In the genomic region with DNA sequence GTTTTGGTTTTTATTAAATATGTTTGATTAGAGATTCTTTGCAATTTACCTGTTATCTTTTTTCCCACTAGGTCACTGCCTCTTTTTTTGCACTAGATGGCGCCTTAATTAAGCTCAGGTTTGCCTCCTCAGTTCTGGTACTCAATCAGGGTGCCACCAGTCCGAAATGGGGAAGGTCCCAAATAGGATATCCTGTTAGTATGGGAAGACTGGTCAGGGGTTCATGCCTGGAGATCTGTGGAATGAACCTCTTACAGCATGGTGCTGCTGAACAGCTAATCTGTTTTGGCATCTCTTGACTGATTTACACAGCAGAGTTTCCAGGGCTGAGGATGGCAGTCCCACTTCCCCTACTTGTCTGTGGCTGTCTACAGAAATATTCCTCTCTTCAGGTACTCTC, we compare ENCODE assay signal across 8 cellular contexts. TPM values are rescaled to one million over a fixed set of nuclear protein-coding genes. Genes with fewer than 3 reads are reported as not detected.
DNase-seq lines count a peak whose midpoint lies in the region; ATAC-seq, FAIRE-seq and TF ChIP-seq lines count a peak whose summit lies in the region.

No MANE protein-coding gene starts in this region.

- no peaks in the 10 kb centered on the region for H3K9me2 ChIP-seq in Loucy (replicated peaks; ENCODE audit: low read depth, low read length)

- H3K27ac Mint-ChIP-seq in osteocyte (ENCODE audit: unreplicated experiment), result no peak overlapping the region

- no peaks in the 10 kb centered on the region for H3K36me3 Mint-ChIP-seq in osteocyte (ENCODE audit: unreplicated experiment)

- H3K27ac ChIP-seq in cardiac muscle cell, result no peak overlapping the region

- no peak overlapping the region for H3K4me2 ChIP-seq in Loucy (ENCODE audit: low read depth, low read length, poor library complexity, severe bottlenecking)

- H3K36me3 ChIP-seq in cardiac muscle cell, result no peaks in the 10 kb centered on the region
- H3K36me3 ChIP-seq in Loucy (ENCODE audit: insufficient read depth, low read length), result no peaks in the 10 kb centered on the region
- H3K36me3 ChIP-seq in bronchial epithelial cell (ENCODE audit: control insufficient read depth, insufficient read depth, low read length), result no peaks in the 10 kb centered on the region

- H3K4me3 ChIP-seq in cardiac muscle cell, result no peak overlapping the region
- H3K4me3 ChIP-seq in Loucy (ENCODE audit: low read length, poor library complexity, severe bottlenecking), result no peak overlapping the region
- no peak overlapping the region for H3K4me3 ChIP-seq in bronchial epithelial cell (ENCODE audit: low read depth, low read length)

- H3K9ac ChIP-seq in Loucy (ENCODE audit: low read depth, low read length, poor library complexity, severe bottlenecking), result no peak overlapping the region

- H3K27me3 ChIP-seq in cardiac muscle cell (no peaks in the 10 kb centered on the region), Loucy (ENCODE audit: insufficient read depth, low read length, poor library complexity, severe bottlenecking) (no peaks in the 10 kb centered on the region), bronchial epithelial cell (ENCODE audit: control insufficient read depth, insufficient read depth, low read length) (no peaks in the 10 kb centered on the region)

- H3K4me1 ChIP-seq in cardiac muscle cell (ENCODE audit: low read depth) (no peaks in the 10 kb centered on the region), Loucy (ENCODE audit: insufficient read depth, low read length, poor library complexity, severe bottlenecking) (peaks cover 28% of the 10 kb centered on the region)

- H3K9me3 Mint-ChIP-seq in osteocyte (ENCODE audit: unreplicated experiment), result peaks cover 4% of the 10 kb centered on the region

- intact Hi-C loops in Right ventricle myocardium inferior (cut with DNase I), result loop anchor here (5.0 kb wide), 1 partner anchor 52 kb away; no protein-coding TSS in a partner anchor

- H3K27me3 Mint-ChIP-seq in osteocyte (ENCODE audit: unreplicated experiment), result peaks cover 15% of the 10 kb centered on the region

- H3K79me2 ChIP-seq in Loucy (ENCODE audit: insufficient read depth, low read length), result no peaks in the 10 kb centered on the region

- ATAC-seq in Right ventricle myocardium inferior, result no peak

- peak overlapping the region; percentile 27; the same call in 1 of the 2 replicates for H2AFZ ChIP-seq in Loucy (ENCODE audit: low read length)

- DNase-seq in cardiac muscle cell (ENCODE audit: low read depth in 1 of 2, low spot score in 1 of 2) (peak; percentile 16 to 25), Right ventricle myocardium inferior (ENCODE audit: missing footprints) (no peak), bronchial epithelial cell (ENCODE audit: low read depth) (no peak), osteocyte (ENCODE audit: extremely low spot score, unreplicated experiment) (no peak), HPDE6-E6E7 (ENCODE audit: extremely low spot score) (no peak), OCI-M2 (lab: John Stamatoyannopoulos, UW; ENCODE audit: unreplicated experiment) (no peak), NCI-H226 (no peak)

- no peak overlapping the region for H3K4me3 Mint-ChIP-seq in osteocyte (ENCODE audit: unreplicated experiment)

- no peaks in the 10 kb centered on the region for H3K4me1 Mint-ChIP-seq in osteocyte (ENCODE audit: unreplicated experiment)

- no peaks in the 10 kb centered on the region for H3K9me3 ChIP-seq in cardiac muscle cell (ENCODE audit: low read depth)
- H3K9me3 ChIP-seq in Loucy (ENCODE audit: insufficient read depth, low read depth, low read length), result no peaks in the 10 kb centered on the region

- H4K20me1 ChIP-seq in Loucy (ENCODE audit: insufficient read depth, low read length, poor library complexity, severe bottlenecking), result no peaks in the 10 kb centered on the region

- FAIRE-seq in bronchial epithelial cell (lab: Jason Lieb, UNC), result no peak

- H3F3A ChIP-seq in Loucy (ENCODE audit: low read depth), result no peaks in the 10 kb centered on the region

- TF ChIP-seq CTCF in cardiac muscle cell (IDR thresholded peaks at IDR 0.05; ENCODE audit: low read depth, low read length), result peak; percentile 54
- peak; percentile 68 for TF ChIP-seq CTCF in Loucy (conservative IDR thresholded peaks at IDR 0.05; ENCODE audit: low read length)
- peak; percentile 33 for TF ChIP-seq CTCF in bronchial epithelial cell (IDR thresholded peaks at IDR 0.05; ENCODE audit: insufficient read depth, low read length, severe bottlenecking)
- peak; percentile 49 for TF ChIP-seq CTCF in osteocyte (IDR thresholded peaks at IDR 0.05)

RNA-seq across cellular contexts. Expression of gene VSIG1, which starts 24.2 kb away (rescaled TPM):
- total RNA-seq in cardiac muscle cell, result 0.07 TPM in 1 of 2 replicates, not detected in the other
- polyA plus RNA-seq in cardiac muscle cell, result not detected in 2 replicates
- total RNA-seq in Right ventricle myocardium inferior, result not detected
- 0.26 TPM in 2 replicates for total RNA-seq in bronchial epithelial cell
- not detected in 2 replicates for total RNA-seq in osteocyte

RNA-seq across cellular contexts. Expression of gene TEX13B, which starts 38.5 kb away (rescaled TPM):
- total RNA-seq in cardiac muscle cell (not detected in 2 replicates), Right ventricle myocardium inferior (not detected), bronchial epithelial cell (not detected in 2 replicates), osteocyte (not detected in 2 replicates)
- not detected in 2 replicates for polyA plus RNA-seq in cardiac muscle cell

Comparison
In these comparisons a context has a peak if more than half of its experiments do, and no peak if none do; other contexts are left out.
1. DNase-seq: peak in cardiac muscle cell (2 of 2); none in Right ventricle myocardium inferior (single experiment), bronchial epithelial cell (single experiment), osteocyte (single experiment), HPDE6-E6E7 (single experiment), OCI-M2 (single experiment) and NCI-H226 (single experiment).
2. Peak in every context shown above with its lines, with median percentiles within 50 percentile points of each other: CTCF ChIP-seq.